21 cellular contexts compared by ENCODE assay signal in genomic region chr4:94348705-94349104, GRCh38. TPM values are rescaled to one million over a fixed set of nuclear protein-coding genes. Genes with fewer than 3 reads are reported as not detected.
"Had no signal": no experiment of that assay in that cellular context is flagged by ENCODE, and none has a peak within 500 bp of the region (broad histone marks: within the 10 kb centered on the region; RNA-seq: fewer than 3 reads in every experiment).

No MANE protein-coding gene starts in this region.

- H3K9me3 Mint-ChIP-seq: activated B cell treated with CpG ODN at 0.5 μM for 24 hours; activated CD4-positive, alpha-beta T cell treated with anti-CD3 and anti-CD28 coated beads, Interleukin-2, amount 10 ng/mL, durations not matched to agents 7 days and 5 days; naive B cell; neural crest cell had no signal

- H3K4me3 Mint-ChIP-seq: activated B cell treated with CpG ODN at 0.5 μM for 24 hours; activated CD4-positive, alpha-beta T cell treated with anti-CD3 and anti-CD28 coated beads, Interleukin-2, amount 10 ng/mL, durations not matched to agents 7 days and 5 days; naive B cell; neural crest cell had no signal

- H3K36me3 Mint-ChIP-seq: naive B cell had no signal

- H3K9me3 ChIP-seq: mucosa of descending colon, stomach, vagina had no signal

- DNase-seq: activated B cell treated with CpG ODN at 0.5 μM for 24 hours; activated CD4-positive, alpha-beta T cell treated with anti-CD3 and anti-CD28 coated beads, Interleukin-2, amount 10 ng/mL, durations not matched to agents 7 days and 5 days; activated gamma-delta T cell treated with Interleukin-2 at 50 U/mL for 16 hours; anterior cingulate cortex; brain microvascular endothelial cell; central memory CD4-positive, alpha-beta T cell; dorsolateral prefrontal cortex; left cardiac atrium; mucosa of descending colon; naive B cell; retina; stimulated activated CD4-positive, alpha-beta T cell treated with anti-CD3 and anti-CD28 coated beads, Interleukin-12 subunit alpha, Interleukin-12 subunit beta, amount 100 ng/mL, for 4 hours; stimulated activated CD4-positive, alpha-beta T cell treated with anti-CD3 and anti-CD28 coated beads, Interleukin-1b, Interleukin-23, amount 100 ng/mL, for 48 hours; stimulated activated CD8-positive, alpha-beta memory T cell treated with anti-CD3 and anti-CD28 coated beads, Interleukin-4, amount 100 ng/mL, for 48 hours; stomach; T-helper 9 cell; trophoblast cell had no signal

- H3K27ac Mint-ChIP-seq: activated B cell treated with CpG ODN at 0.5 μM for 24 hours; activated CD4-positive, alpha-beta T cell treated with anti-CD3 and anti-CD28 coated beads, Interleukin-2, amount 10 ng/mL, durations not matched to agents 7 days and 5 days; naive B cell had no signal

- H3K4me3 ChIP-seq: dorsolateral prefrontal cortex, mucosa of descending colon, stomach, vagina had no signal

- H3K4me1 Mint-ChIP-seq: activated B cell treated with CpG ODN at 0.5 μM for 24 hours had no signal

- H3K4me1 ChIP-seq: stomach, vagina had no signal

- ATAC-seq: left cardiac atrium, mucosa of descending colon had no signal

- H3K27me3 ChIP-seq: brain microvascular endothelial cell, stomach, vagina had no signal

- H3K36me3 ChIP-seq: brain microvascular endothelial cell, stomach, vagina had no signal

RNA-seq across cellular contexts. Expression of gene HPGDS, which starts 6.1 kb away (rescaled TPM):
- total RNA-seq: activated B cell treated with CpG ODN at 0.5 μM for 24 hours; activated CD8-positive, alpha-beta memory T cell treated with anti-CD3 and anti-CD28 coated beads for 36 hours; fibroblast of villous mesenchyme; neural crest cell had no signal
